Comparison of ENCODE assay signal across 20 cellular contexts in the genomic region with DNA sequence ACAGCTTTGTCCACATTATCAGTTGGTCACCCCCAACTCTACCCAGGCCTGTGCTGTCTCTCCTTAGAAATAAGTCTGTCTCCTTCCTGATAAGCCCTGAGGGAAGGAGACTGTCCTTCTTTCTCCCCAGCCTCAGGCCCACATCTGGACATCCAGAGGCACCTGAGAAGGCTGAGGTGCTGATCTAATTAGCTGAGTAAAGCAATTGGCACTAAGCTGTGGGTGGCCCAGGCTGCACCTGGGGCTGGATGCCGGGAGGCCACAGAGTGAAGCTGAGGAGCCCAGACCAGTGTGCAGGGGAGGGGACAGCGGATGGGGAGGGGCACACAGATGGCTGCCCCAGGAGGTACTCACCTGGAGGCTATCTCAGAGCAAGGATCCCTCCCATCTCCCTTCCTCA. TPM values are rescaled to one million over a fixed set of nuclear protein-coding genes. Genes with fewer than 3 reads are reported as not detected.
DNase-seq lines count a peak whose midpoint lies in the region; ATAC-seq and TF ChIP-seq lines count a peak whose summit lies in the region.
"Had no signal": no experiment of that assay in that cellular context is flagged by ENCODE, and none has a peak within 500 bp of the region (broad histone marks: within the 10 kb centered on the region; RNA-seq: fewer than 3 reads in every experiment).

No MANE protein-coding gene starts in this region.

- H3K36me3 ChIP-seq in IMR-90 (ENCODE audit: control insufficient read depth, insufficient read depth, low read length) (no peaks in the 10 kb centered on the region), OCI-LY7 (ENCODE audit: insufficient read depth, low read length) (no peaks in the 10 kb centered on the region), neuronal stem cell (replicated peaks in 1 of 2; ENCODE audit: control insufficient read depth in 2 of 2, insufficient read depth in 2 of 2, low read length in 2 of 2) (no peaks in the 10 kb centered on the region)

- H3K23ac ChIP-seq in IMR-90 (ENCODE audit: low read depth, low read length) = no peak overlapping the region
- H3K23ac ChIP-seq in neuronal stem cell (ENCODE audit: low read depth, low read length, poor library complexity) = no peak overlapping the region

- H3K79me1 ChIP-seq in IMR-90 (ENCODE audit: low read depth in 1 of 2, low read length in 2 of 2) (no peaks in the 10 kb centered on the region), neuronal stem cell (ENCODE audit: low read depth, low read length) (no peaks in the 10 kb centered on the region)

- H2AK5ac ChIP-seq in IMR-90 (ENCODE audit: low read depth, low read length) (no peak overlapping the region), neuronal stem cell (ENCODE audit: low read depth, low read length) (peak overlapping the region; percentile 5)

- no peak for ATAC-seq in IMR-90 (ENCODE audit: low read depth)
- ATAC-seq: CD8-positive, alpha-beta T cell; GM12878; HCT116 had no signal

- H3K18ac ChIP-seq in IMR-90 (ENCODE audit: low read depth, low read length) = no peak overlapping the region
- H3K18ac ChIP-seq in neuronal stem cell (ENCODE audit: low read length) = peak overlapping the region; percentile 61

- H3K9me1 ChIP-seq in IMR-90 (ENCODE audit: insufficient read depth, low read length) = no peaks in the 10 kb centered on the region

- no peak for TF ChIP-seq RAD21 in IMR-90 (IDR thresholded peaks at IDR 0.05; ENCODE audit: low read length)

- peak overlapping the region; percentile 49 for H2BK12ac ChIP-seq in neuronal stem cell (ENCODE audit: low read length)

- dilution Hi-C loops in IMR-90 (cut with HindIII; ENCODE audit: low sequenced_read_pairs, unreplicated experiment) = no loop called here

- no peak for TF ChIP-seq POLR2A in IMR-90 (IDR thresholded peaks at IDR 0.05; ENCODE audit: low read depth, low read length)

- H3K9ac ChIP-seq in IMR-90 (ENCODE audit: low read depth, low read length) (no peak overlapping the region), neuronal stem cell (ENCODE audit: low read depth, low read length, poor library complexity) (no peak overlapping the region)

- no peak overlapping the region for H3K4me3 ChIP-seq in IMR-90 (ENCODE audit: insufficient read depth, low read depth, low read length)
- H3K4me3 ChIP-seq in OCI-LY7 (ENCODE audit: low read depth, low read length, poor library complexity, severe bottlenecking) = no peak overlapping the region
- H3K4me3 ChIP-seq in neuronal stem cell (ENCODE audit: low read length in 2 of 2) = no peak overlapping the region
- H3K4me3 ChIP-seq in coronary artery = no peak overlapping the region
- H3K4me3 ChIP-seq: GM12878 had no signal

- CTCF ChIA-PET in IMR-90 (lab: Yijun Ruan, JAX) (no interaction called here), OCI-LY7 (lab: Charles Lee; ENCODE audit: unreplicated experiment) (no interaction called here)

- H3K14ac ChIP-seq in IMR-90 (replicated peaks; ENCODE audit: low read depth, low read length) = no peak overlapping the region
- H3K14ac ChIP-seq in neuronal stem cell (ENCODE audit: low read length) = no peak overlapping the region

- TF ChIP-seq CTCF in IMR-90 (conservative IDR thresholded peaks at IDR 0.05; ENCODE audit: low read depth, low read length) (no peak), OCI-LY7 (conservative IDR thresholded peaks at IDR 0.05; ENCODE audit: low read length) (no peak), coronary artery (IDR thresholded peaks at IDR 0.05) (no peak)

- peak overlapping the region; percentile 42 for H2AK9ac ChIP-seq in IMR-90 (replicated peaks; ENCODE audit: low read depth, low read length, poor library complexity)

- H3K27me3 ChIP-seq in IMR-90 (ENCODE audit: control insufficient read depth, insufficient read depth, low read length) (peaks cover 15% of the 10 kb centered on the region), neuronal stem cell (ENCODE audit: control insufficient read depth in 3 of 3, insufficient read depth in 3 of 3, low read depth in 1 of 3, low read length in 3 of 3) (no peaks in the 10 kb centered on the region)

- H3K56ac ChIP-seq in IMR-90 (ENCODE audit: extremely low read depth, insufficient read depth, low read length) = no peak overlapping the region

- no peak overlapping the region for H4K8ac ChIP-seq in IMR-90 (ENCODE audit: low read depth in 2 of 2, low read length in 2 of 2)
- H4K8ac ChIP-seq in neuronal stem cell (ENCODE audit: low read depth, low read length) = no peak overlapping the region

- H2AFZ ChIP-seq in IMR-90 (replicated peaks; ENCODE audit: low read length, poor library complexity) = no peak overlapping the region
- peak overlapping the region; percentile 20; the same call in 1 of the 2 replicates for H2AFZ ChIP-seq in OCI-LY7 (ENCODE audit: low read length)
- no peak overlapping the region for H2AFZ ChIP-seq in neuronal stem cell (ENCODE audit: low read length)

- H3K4me2 ChIP-seq in IMR-90 (ENCODE audit: low read depth, low read length) (no peak overlapping the region), OCI-LY7 (ENCODE audit: low read length) (peak overlapping the region; percentile 21; the same call in 1 of the 2 replicates), neuronal stem cell (ENCODE audit: insufficient read depth, low read length, poor library complexity, severe bottlenecking) (no peak overlapping the region)

- H4K20me1 ChIP-seq in IMR-90 (ENCODE audit: insufficient read depth, low read length) (no peaks in the 10 kb centered on the region), OCI-LY7 (ENCODE audit: insufficient read depth, low read length) (no peaks in the 10 kb centered on the region)

- H3K9me2 ChIP-seq in OCI-LY7 (ENCODE audit: insufficient read depth, low read length) = no peaks in the 10 kb centered on the region

- POLR2A ChIA-PET in IMR-90 (lab: Charles Lee; ENCODE audit: unreplicated experiment) = no interaction called here
- POLR2A ChIA-PET in OCI-LY7 (lab: Charles Lee) = no interaction called here

- no peak overlapping the region for H2BK5ac ChIP-seq in IMR-90 (ENCODE audit: low read depth, low read length, poor library complexity, severe bottlenecking)
- no peak overlapping the region for H2BK5ac ChIP-seq in neuronal stem cell (ENCODE audit: low read length)

- DNase-seq in IMR-90 = no peak
- no peak for DNase-seq in OCI-LY7 (ENCODE audit: low spot score)
- no peak for DNase-seq in neuronal stem cell (ENCODE audit: low spot score)
- no peak for DNase-seq in NOMO-1 treated with DMSO at 0.1 percent for 48 hours (lab: John Stamatoyannopoulos, UW; ENCODE audit: unreplicated experiment)
- no peak for DNase-seq in hippocampal formation (lab: John Stamatoyannopoulos, UW)
- DNase-seq in coronary artery (ENCODE audit: low spot score) = no peak
- DNase-seq: AML-193; CD8-positive, alpha-beta T cell; DMS 273 treated with DMSO at 0.1 percent for 48 hours; DMS53; DND-41; EL; GOT3; H7; HFFc6 had no signal

- H3K4ac ChIP-seq in IMR-90 (ENCODE audit: low read depth, low read length) (no peak overlapping the region), neuronal stem cell (ENCODE audit: low read length) (no peak overlapping the region)

- WGBS in IMR-90 (ENCODE audit: extremely low coverage in 2 of 2, insufficient read length in 1 of 2), 2 experiments = no CpG with 5 or more reads among the region's 2 CpGs
- WGBS in neuronal stem cell (ENCODE audit: extremely low coverage in 2 of 2, insufficient read length in 2 of 2, insufficient replicate concordance in 1 of 2), 2 donors = no CpG with 5 or more reads among the region's 2 CpGs

- H2BK120ac ChIP-seq in IMR-90 (ENCODE audit: low read depth, low read length) (no peak overlapping the region), neuronal stem cell (ENCODE audit: low read depth, low read length) (no peak overlapping the region)

- H3K27ac ChIP-seq in IMR-90 (ENCODE audit: insufficient read depth, low read length) (no peak overlapping the region), OCI-LY7 (ENCODE audit: low read depth, low read length, poor library complexity, severe bottlenecking) (no peak overlapping the region), neuronal stem cell (replicated peaks; ENCODE audit: low read length) (no peak overlapping the region), coronary artery (no peak overlapping the region)

- BruUV-seq in IMR-90 (replicated peaks; lab: Mats Ljungman, UMichigan) (no TSS peak), OCI-LY7 (replicated peaks; lab: Mats Ljungman, UMichigan) (no TSS peak)

- H2BK20ac ChIP-seq in IMR-90 (ENCODE audit: low read depth, low read length) = no peak overlapping the region

- H3K4me1 ChIP-seq in IMR-90 (ENCODE audit: control insufficient read depth, insufficient read depth, low read length) (peaks cover 2% of the 10 kb centered on the region; the same call in 1 of the 2 replicates), OCI-LY7 (ENCODE audit: insufficient read depth, low read length, poor library complexity, severe bottlenecking) (peaks cover 54% of the 10 kb centered on the region), neuronal stem cell (ENCODE audit: control insufficient read depth in 2 of 2, insufficient read depth in 1 of 2, low read depth in 1 of 2, low read length in 2 of 2) (peaks cover 37% of the 10 kb centered on the region in 2 donors)

- H3K9me3 ChIP-seq in IMR-90 (ENCODE audit: control insufficient read depth, insufficient read depth, low read length) (no peaks in the 10 kb centered on the region), OCI-LY7 (ENCODE audit: low read length) (no peaks in the 10 kb centered on the region), neuronal stem cell (replicated peaks in 1 of 2; ENCODE audit: control insufficient read depth in 2 of 2, insufficient read depth in 1 of 2, low read depth in 1 of 2, low read length in 2 of 2) (peaks cover 0 to 6% of the 10 kb centered on the region in 2 donors)

- in situ Hi-C loops in IMR-90 (cut with MboI; ENCODE audit: low sequenced_read_pairs) = no loop called here

- H3K79me2 ChIP-seq in OCI-LY7 (ENCODE audit: insufficient read depth, low read depth, low read length) = no peaks in the 10 kb centered on the region

- H4K5ac ChIP-seq in IMR-90 (ENCODE audit: low read depth, low read length) = no peak overlapping the region

- intact Hi-C loops in IMR-90 (cut with micrococcal nuclease) = no loop called here
- intact Hi-C loops in OCI-LY7 (cut with micrococcal nuclease; ENCODE audit: unreplicated experiment) = no loop called here

- no peak overlapping the region for H4K91ac ChIP-seq in IMR-90 (ENCODE audit: insufficient read depth, low read depth, low read length)
- H4K91ac ChIP-seq in neuronal stem cell (ENCODE audit: low read depth, low read length, poor library complexity) = no peak overlapping the region

- H2BK15ac ChIP-seq in IMR-90 (ENCODE audit: low read depth, low read length) (no peak overlapping the region), neuronal stem cell (ENCODE audit: low read length) (peak overlapping the region; percentile 46)

RNA-seq across cellular contexts. Expression of a gene that starts 26.2 kb away (rescaled TPM):
- total RNA-seq in IMR-90 (2012; rRNA removed) (not detected in 2 replicates), OCI-LY7 (2022) (2.2 and 3.7 TPM in 2 replicates)
- polyA plus RNA-seq in IMR-90 (2012; rRNA removed) = not detected in 2 replicates
- polyA plus RNA-seq in IMR-90 (2012; cell fraction: cytosol; rRNA removed) = not detected in 2 replicates
- not detected in 2 replicates for polyA plus RNA-seq in IMR-90 (2012; cell fraction: nucleus; rRNA removed; ENCODE audit: low replicate concordance)
- 72.2 and 94.2 TPM in 2 replicates for total RNA-seq in OCI-LY7 (2014; rRNA removed; shearing (Covaris generic))
- polyA plus RNA-seq in neuronal stem cell (2013, experiment 1 of 2) = 17.6 TPM
- 17.7 TPM for polyA plus RNA-seq in neuronal stem cell (2013, experiment 2 of 2)
- total RNA-seq: CD8-positive, alpha-beta T cell; HFFc6 had no signal
- polyA plus RNA-seq: BJ, IgD-negative memory B cell had no signal

RNA-seq across cellular contexts. Expression of a gene that starts 37.0 kb away (rescaled TPM):
- not detected in 2 replicates for total RNA-seq in IMR-90 (2012; rRNA removed)
- polyA plus RNA-seq in IMR-90 (2012; rRNA removed) = not detected in 2 replicates
- polyA plus RNA-seq in IMR-90 (2012; cell fraction: cytosol; rRNA removed) = not detected in 2 replicates
- polyA plus RNA-seq in IMR-90 (2012; cell fraction: nucleus; rRNA removed; ENCODE audit: low replicate concordance) = not detected in 2 replicates
- total RNA-seq in OCI-LY7 (2014; rRNA removed; shearing (Covaris generic)) = not detected in 2 replicates
- total RNA-seq in OCI-LY7 (2022) = not detected in 2 replicates
- not detected for polyA plus RNA-seq in neuronal stem cell (2013, experiment 1 of 2)
- not detected for polyA plus RNA-seq in neuronal stem cell (2013, experiment 2 of 2)
- total RNA-seq: CD8-positive, alpha-beta T cell; G401; GM12878; H7; HFFc6 had no signal
- polyA plus RNA-seq: BJ, GM12878, IgD-negative memory B cell had no signal

RNA-seq across cellular contexts. Expression of a gene that starts 58.4 kb away (rescaled TPM):
- total RNA-seq in IMR-90 (2012; rRNA removed) (32.5 and 32.8 TPM in 2 replicates), OCI-LY7 (2022) (57.4 and 58.2 TPM in 2 replicates)
- polyA plus RNA-seq in IMR-90 (2012; rRNA removed) = 58.4 and 80.5 TPM in 2 replicates
- 15.2 and 24.2 TPM in 2 replicates for polyA plus RNA-seq in IMR-90 (2012; cell fraction: cytosol; rRNA removed)
- polyA plus RNA-seq in IMR-90 (2012; cell fraction: nucleus; rRNA removed; ENCODE audit: low replicate concordance) = 21.6 and 70.1 TPM in 2 replicates
- total RNA-seq in OCI-LY7 (2014; rRNA removed; shearing (Covaris generic)) = 50.5 and 55.0 TPM in 2 replicates
- polyA plus RNA-seq in neuronal stem cell (2013, experiment 1 of 2) = 21.8 TPM
- polyA plus RNA-seq in neuronal stem cell (2013, experiment 2 of 2) = 21.8 TPM
